ENCODE assay signal across 26 cellular contexts in genomic region chr7:86773309-86773708, GRCh38.
DNase-seq lines count a peak whose midpoint lies in the region; ATAC-seq and TF ChIP-seq lines count a peak whose summit lies in the region.
"Had no signal": no experiment of that assay in that cellular context is flagged by ENCODE, and none has a peak within 500 bp of the region (broad histone marks: within the 10 kb centered on the region; RNA-seq: fewer than 3 reads in every experiment).

No MANE protein-coding gene starts in this region.

- CTCF ChIA-PET in HEK293 (lab: Yijun Ruan, JAX): no interaction called here

- POLR2A ChIA-PET in HEK293 (lab: Yijun Ruan, JAX): no interaction called here

- H3K4me1 ChIP-seq in HEK293 (ENCODE audit: control insufficient read depth, insufficient read depth, low read length): peaks cover 9% of the 10 kb centered on the region; the same call in 1 of the 2 replicates
- H3K4me1 ChIP-seq: BE2C, SJCRH30 had no signal

- H3K4me3 ChIP-seq in HEK293 (ENCODE audit: low read depth, low read length): no peak overlapping the region
- H3K4me3 ChIP-seq: PC-9, SJCRH30 had no signal

- TF ChIP-seq CTCF in HEK293 (tag by site-specific recombination; IDR thresholded peaks at IDR 0.05): no peak

- H3K9me3 ChIP-seq in HEK293 (ENCODE audit: control insufficient read depth, insufficient read depth, low read depth, low read length): no peaks in the 10 kb centered on the region
- H3K9me3 ChIP-seq: BE2C, SJCRH30 had no signal

- ATAC-seq in GM19351 (IDR thresholded peaks at IDR 0.05; ENCODE audit: unreplicated experiment) (peak; percentile 45), HG03432 (IDR thresholded peaks at IDR 0.05; ENCODE audit: unreplicated experiment) (peak; percentile 34)
- ATAC-seq: HCT116, Right ventricle myocardium inferior, SK-N-SH treated with all-trans-retinoic acid at 6 μM for 48 hours, T-helper 17 cell had no signal

- H3K36me3 ChIP-seq in HEK293 (ENCODE audit: control insufficient read depth in 2 of 2, insufficient read depth in 1 of 2, low read length in 2 of 2): no peaks in the 10 kb centered on the region
- H3K36me3 ChIP-seq: BE2C, SJCRH30 had no signal

- H3K27ac ChIP-seq in HEK293 (ENCODE audit: extremely low read depth, low read depth, low read length): no peak overlapping the region
- H3K27ac ChIP-seq: PC-9, SJCRH30 had no signal

- in situ Hi-C loops in KBM-7 (cut with MboI; ENCODE audit: low pct_unique_long_range_greater_than_20kb, low sequenced_read_pairs): no loop called here

- DNase-seq in NCI-H146 treated with DMSO at 0.1 percent for 48 hours (lab: John Stamatoyannopoulos, UW; ENCODE audit: unreplicated experiment): no peak
- no peak for DNase-seq in AML-193 (lab: John Stamatoyannopoulos, UW)
- no peak for DNase-seq in KBM-7
- DNase-seq in activated T-cell treated with anti-CD3 and anti-CD28 coated beads, Interleukin-2, amount 50 U/mL, for 48 hours: no peak
- DNase-seq: BE2C; CD8-positive, alpha-beta memory T cell; DMS 273 treated with DMSO at 0.1 percent for 48 hours; DMS79; GF-D8; Karpas-422; NCI-H1092; NCI-H1436; NCI-H1930; NCI-H2107; NCI-H446; NCI-H526; PC-9; SJCRH30; T-helper 17 cell; T1000 had no signal

TF ChIP-seq in HEK293, 187 proteins besides CTCF, POLR2A, EP300 and RAD21:
- TF ChIP-seq ZNF529 (tag by site-specific recombination; IDR thresholded peaks at IDR 0.05; ENCODE audit: insufficient replicate concordance): no peak
- no peak for TF ChIP-seq SP3 (tag by site-specific recombination; IDR thresholded peaks at IDR 0.05)
- no peak for TF ChIP-seq ZNF214 (tag by site-specific recombination; IDR thresholded peaks at IDR 0.05; ENCODE audit: borderline replicate concordance)
- TF ChIP-seq ZNF184 (tag by site-specific recombination; IDR thresholded peaks at IDR 0.05): no peak
- TF ChIP-seq ZFHX2 (tag by site-specific recombination; conservative IDR thresholded peaks at IDR 0.05): peak; percentile 52
- no peak for TF ChIP-seq BCL11B (tag by site-specific recombination; IDR thresholded peaks at IDR 0.05; ENCODE audit: low read depth)
- TF ChIP-seq ZBTB26 (tag by site-specific recombination; optimal IDR thresholded peaks at IDR 0.05): no peak
- peak; percentile 59; the same call in 1 of the 2 replicates for TF ChIP-seq EGR2 (tag by site-specific recombination; IDR thresholded peaks at IDR 0.05; ENCODE audit: low read depth)
- no peak for TF ChIP-seq MZF1 (tag by site-specific recombination; IDR thresholded peaks at IDR 0.05; ENCODE audit: borderline replicate concordance)
- no peak for TF ChIP-seq ZNF266 (tag by site-specific recombination; IDR thresholded peaks at IDR 0.05; ENCODE audit: low read depth)
- no peak for TF ChIP-seq RBAK (tag by site-specific recombination; IDR thresholded peaks at IDR 0.05)
- no peak for TF ChIP-seq ZNF571 (tag by site-specific recombination; IDR thresholded peaks at IDR 0.05)
- TF ChIP-seq KLF7 (tag by site-specific recombination; IDR thresholded peaks at IDR 0.05; ENCODE audit: borderline replicate concordance): no peak
